In genomic region chr14:22986508-22987054, GRCh38 we compare ENCODE assay signal across 9 cellular contexts. TPM values are rescaled to one million over a fixed set of nuclear protein-coding genes. Genes with fewer than 3 reads are reported as not detected.
DNase-seq lines count a peak whose midpoint lies in the region; ATAC-seq and TF ChIP-seq lines count a peak whose summit lies in the region.
"Had no signal": no experiment of that assay in that cellular context is flagged by ENCODE, and none has a peak within 500 bp of the region (broad histone marks: within the 10 kb centered on the region; RNA-seq: fewer than 3 reads in every experiment).

No MANE protein-coding gene starts in this region.

- H3K36me3 ChIP-seq in lower lobe of right lung, result peaks cover 17% of the 10 kb centered on the region

- peaks cover 6% of the 10 kb centered on the region for H3K27me3 ChIP-seq in lower lobe of right lung (ENCODE audit: low read depth)

- TF ChIP-seq CTCF in lower lobe of right lung (IDR thresholded peaks at IDR 0.05), result peak; percentile 92

- intact Hi-C loops in lower lobe of right lung (cut with DNase I), result loop anchor here (5.0 kb wide), 1 partner anchor 71 kb away; the partner anchor contains the start of gene CDH24

- H3K4me3 ChIP-seq in lower lobe of right lung, result no peak overlapping the region

- no peaks in the 10 kb centered on the region for H3K9me3 ChIP-seq in lower lobe of right lung

- H3K4me1 ChIP-seq in lower lobe of right lung, result peaks cover 19% of the 10 kb centered on the region

- ATAC-seq in lower lobe of right lung, result peak; percentile 49 to 72
- ATAC-seq in GM21526 (IDR thresholded peaks at IDR 0.05; ENCODE audit: low FRiP score, unreplicated experiment), result no peak

- DNase-seq in DMS153 (lab: John Stamatoyannopoulos, UW) (peak; percentile 65), HK-2 (ENCODE audit: unreplicated experiment) (peak; percentile 78), NCI-H774 (lab: John Stamatoyannopoulos, UW) (peak; percentile 80), dermis blood vessel endothelial cell (peak; percentile 96), lower lobe of right lung (peak; percentile 87)
- DNase-seq in activated CD4-positive, alpha-beta T cell treated with anti-CD3 and anti-CD28 coated beads, Interleukin-2, amount 50 U/mL, for 24 hours (ENCODE audit: low read depth in 1 of 2, low spot score in 1 of 2), result peak; percentile 83 to 89
- peak; percentile 71 for DNase-seq in stimulated activated CD8-positive, alpha-beta memory T cell treated with anti-CD3 and anti-CD28 coated beads, Interleukin-12 subunit alpha, Interleukin-12 subunit beta, amount 100 ng/mL, for 4 hours (ENCODE audit: low read depth)

- H3K27ac ChIP-seq in lower lobe of right lung, result no peak overlapping the region

RNA-seq across cellular contexts. Expression of gene AJUBA, which starts 4.2 kb away (rescaled TPM):
- 49.3 and 80.8 TPM in 2 replicates for total RNA-seq in dermis blood vessel endothelial cell
- total RNA-seq in lower lobe of right lung, result 28.7 TPM

RNA-seq across cellular contexts. Expression of gene C14orf93, which starts 23.4 kb away (rescaled TPM):
- total RNA-seq in dermis blood vessel endothelial cell (6.8 and 10.6 TPM in 2 replicates), lower lobe of right lung (9.8 TPM)

RNA-seq across cellular contexts. Expression of gene HAUS4, which starts 29.7 kb away (rescaled TPM):
- total RNA-seq in dermis blood vessel endothelial cell, result 39.8 and 46.3 TPM in 2 replicates
- 54.5 TPM for total RNA-seq in lower lobe of right lung

RNA-seq across cellular contexts. Expression of gene PSMB5, which starts 48.1 kb away (rescaled TPM):
- total RNA-seq in dermis blood vessel endothelial cell, result 271 and 319 TPM in 2 replicates
- total RNA-seq in lower lobe of right lung, result 71.5 TPM

RNA-seq across cellular contexts. Expression of gene PSMB11, which starts 55.4 kb away (rescaled TPM):
- not detected in 2 replicates for total RNA-seq in dermis blood vessel endothelial cell
- total RNA-seq in lower lobe of right lung, result not detected
- total RNA-seq: T-helper 1 cell treated with Interleukin-12 subunit alpha and Interleukin-12 subunit beta and Interleukin-4 antibody, amounts not matched to agents 30 ng/mL and 1 ng/mL, for 36 hours had no signal
